In genomic region chr11:61903845-61904244, GRCh38 we compare ENCODE assay signal across 24 cellular contexts. TPM values are rescaled to one million over a fixed set of nuclear protein-coding genes. Genes with fewer than 3 reads are reported as not detected.
DNase-seq lines count a peak whose midpoint lies in the region; ATAC-seq, FAIRE-seq and TF ChIP-seq lines count a peak whose summit lies in the region.
"Had no signal": no experiment of that assay in that cellular context is flagged by ENCODE, and none has a peak within 500 bp of the region (broad histone marks: within the 10 kb centered on the region; RNA-seq: fewer than 3 reads in every experiment).

No MANE protein-coding gene starts in this region.

- DNase-seq in SK-N-SH (no peak), HepG2 (ENCODE audit: low spot score) (no peak), neuronal stem cell (ENCODE audit: low spot score) (no peak), retina (no peak), Peyer's patch (no peak), amniotic stem cell (lab: John Stamatoyannopoulos, UW) (no peak)
- DNase-seq: ACHN; DMS 273 treated with DMSO at 0.1 percent for 48 hours; DND-41; GM23248; KG1; NCI-H1105; NCI-H2029; NCI-H226; NCI-H510A treated with DMSO at 0.1 percent for 48 hours; NCI-H774; NK-92 treated with Interleukin-12 subunit alpha and Interleukin-12 subunit beta, amount 100 ng/mL, for 24 hours had no signal

- no peak overlapping the region for H2BK5ac ChIP-seq in neuronal stem cell (ENCODE audit: low read length)

- TF ChIP-seq CTCF in SK-N-SH (IDR thresholded peaks at IDR 0.05) (no peak), HEK293 (tag by site-specific recombination; IDR thresholded peaks at IDR 0.05) (no peak), HepG2 (CRISPR knock-in tag; IDR thresholded peaks at IDR 0.05) (no peak), Peyer's patch (IDR thresholded peaks at IDR 0.05) (no peak)

- ATAC-seq in SK-N-SH treated with all-trans-retinoic acid at 6 μM for 48 hours (no peak), HepG2 (no peak)
- ATAC-seq: HCT116 had no signal

- H3K4me3 ChIP-seq in SK-N-SH (ENCODE audit: low read depth in 2 of 2, low read length in 1 of 2) (no peak overlapping the region), HEK293 (ENCODE audit: low read depth, low read length) (no peak overlapping the region), HepG2 (replicated peaks in 1 of 3; ENCODE audit: insufficient read depth in 1 of 3, low read depth in 2 of 3, low read length in 3 of 3) (peak overlapping the region; percentile 48 to 81 (median 61)), neuronal stem cell (ENCODE audit: low read length in 2 of 2) (no peak overlapping the region), Peyer's patch (no peak overlapping the region)
- H3K4me3 ChIP-seq: GM12878, GM23248 had no signal

- H3K27me3 ChIP-seq in SK-N-SH (ENCODE audit: insufficient read depth) (no peaks in the 10 kb centered on the region), HepG2 (ENCODE audit: control insufficient read depth in 1 of 2, insufficient read depth in 2 of 2, low read length in 2 of 2) (no peaks in the 10 kb centered on the region), neuronal stem cell (ENCODE audit: control insufficient read depth in 3 of 3, insufficient read depth in 3 of 3, low read depth in 1 of 3, low read length in 3 of 3) (no peaks in the 10 kb centered on the region), Peyer's patch (no peaks in the 10 kb centered on the region)

- peaks cover 2% of the 10 kb centered on the region for H3K79me1 ChIP-seq in neuronal stem cell (ENCODE audit: low read depth, low read length)

- no peaks in the 10 kb centered on the region for H3F3A ChIP-seq in SK-N-SH (replicated peaks; ENCODE audit: insufficient read depth)

- peak overlapping the region; percentile 38 for H2BK15ac ChIP-seq in neuronal stem cell (ENCODE audit: low read length)

- no peaks in the 10 kb centered on the region for H3K9me2 ChIP-seq in SK-N-SH

- no peak overlapping the region for H4K91ac ChIP-seq in neuronal stem cell (ENCODE audit: low read depth, low read length, poor library complexity)

- no TSS peak for BruUV-seq in HepG2 (replicated peaks; lab: Mats Ljungman, UMichigan)

- H3K23ac ChIP-seq in neuronal stem cell (ENCODE audit: low read depth, low read length, poor library complexity) = no peak overlapping the region

- peak overlapping the region; percentile 38 for H2AK5ac ChIP-seq in neuronal stem cell (ENCODE audit: low read depth, low read length)

- FAIRE-seq in HepG2 (lab: Jason Lieb, UNC) = no peak
- FAIRE-seq: GM12878 had no signal

- H3K36me3 ChIP-seq in SK-N-SH (replicated peaks in 1 of 2; ENCODE audit: control insufficient read depth in 1 of 2, insufficient read depth in 2 of 2, low read length in 1 of 2) (peaks cover 0 to 8% of the 10 kb centered on the region in 2 experiments), HEK293 (ENCODE audit: control insufficient read depth in 2 of 2, insufficient read depth in 1 of 2, low read length in 2 of 2) (peaks cover 0 to 6% of the 10 kb centered on the region in 2 experiments; a peak in 1 of 3 replicates), HepG2 (replicated peaks in 1 of 2; ENCODE audit: control insufficient read depth in 1 of 2, insufficient read depth in 2 of 2, low read length in 2 of 2) (no peaks in the 10 kb centered on the region), neuronal stem cell (replicated peaks in 1 of 2; ENCODE audit: control insufficient read depth in 2 of 2, insufficient read depth in 2 of 2, low read length in 2 of 2) (no peaks in the 10 kb centered on the region), Peyer's patch (peaks cover 0 to 13% (median 0%) of the 10 kb centered on the region in 3 donors)

- intact Hi-C loops in HepG2 (cut with micrococcal nuclease; ENCODE audit: unreplicated experiment) = no loop called here

- no peaks in the 10 kb centered on the region for H3K9me3 ChIP-seq in SK-N-SH
- H3K9me3 ChIP-seq in HEK293 (ENCODE audit: control insufficient read depth, insufficient read depth, low read depth, low read length) = no peaks in the 10 kb centered on the region
- H3K9me3 ChIP-seq in HepG2 (ENCODE audit: low read length) = no peaks in the 10 kb centered on the region
- no peaks in the 10 kb centered on the region for H3K9me3 ChIP-seq in neuronal stem cell (replicated peaks in 1 of 2; ENCODE audit: control insufficient read depth in 2 of 2, insufficient read depth in 1 of 2, low read depth in 1 of 2, low read length in 2 of 2)
- no peaks in the 10 kb centered on the region for H3K9me3 ChIP-seq in Peyer's patch

- WGBS in SK-N-SH (ENCODE audit: low lambda C conversion rate) = 98% methylated on average over 3 of the region's 3 CpGs
- 64% methylated on average over 3 of the region's 3 CpGs for WGBS in HepG2 (ENCODE audit: low lambda C conversion rate)
- no CpG with 5 or more reads among the region's 3 CpGs for WGBS in neuronal stem cell (ENCODE audit: extremely low coverage in 2 of 2, insufficient read length in 2 of 2, insufficient replicate concordance in 1 of 2), 2 donors

- H2BK120ac ChIP-seq in neuronal stem cell (ENCODE audit: low read depth, low read length) = no peak overlapping the region

- TF ChIP-seq EP300 in SK-N-SH (IDR thresholded peaks at IDR 0.05; ENCODE audit: borderline replicate concordance in 1 of 2, low read depth in 1 of 2, low read length in 1 of 2) (no peak), HepG2 (IDR thresholded peaks at IDR 0.05; ENCODE audit: low read depth in 2 of 2, low read length in 2 of 2) (no peak), HepG2 (CRISPR knock-in tag; IDR thresholded peaks at IDR 0.05; ENCODE audit: borderline replicate concordance) (no peak)

- peak overlapping the region; percentile 13 for H3K18ac ChIP-seq in neuronal stem cell (ENCODE audit: low read length)

- TF ChIP-seq POLR2A in HepG2 (IDR thresholded peaks at IDR 0.05; ENCODE audit: insufficient read depth in 1 of 2, low read depth in 2 of 2, low read length in 2 of 2) (no peak), Peyer's patch (IDR thresholded peaks at IDR 0.05) (no peak)

- H4K20me1 ChIP-seq in SK-N-SH (ENCODE audit: insufficient read depth) (no peaks in the 10 kb centered on the region), HepG2 (ENCODE audit: insufficient read depth, low read length) (no peaks in the 10 kb centered on the region)

- peak overlapping the region; percentile 79 for H2BK12ac ChIP-seq in neuronal stem cell (ENCODE audit: low read length)

- H3K4me1 ChIP-seq in SK-N-SH (ENCODE audit: control insufficient read depth in 1 of 2, insufficient read depth in 2 of 2, low read depth in 1 of 2, low read length in 1 of 2) = no peaks in the 10 kb centered on the region
- H3K4me1 ChIP-seq in HEK293 (ENCODE audit: control insufficient read depth, insufficient read depth, low read length) = no peaks in the 10 kb centered on the region
- H3K4me1 ChIP-seq in HepG2 (ENCODE audit: insufficient read depth, low read length) = peaks cover 36% of the 10 kb centered on the region
- peaks cover 7 to 12% of the 10 kb centered on the region in 2 donors for H3K4me1 ChIP-seq in neuronal stem cell (ENCODE audit: control insufficient read depth in 2 of 2, insufficient read depth in 1 of 2, low read depth in 1 of 2, low read length in 2 of 2)
- H3K4me1 ChIP-seq in Peyer's patch = peaks cover 0 to under 1% (median 0%) of the 10 kb centered on the region in 4 donors

- H3K79me2 ChIP-seq in SK-N-SH (ENCODE audit: insufficient read depth) = no peaks in the 10 kb centered on the region
- H3K79me2 ChIP-seq in HepG2 (ENCODE audit: insufficient read depth, low read length) = no peaks in the 10 kb centered on the region

- TF ChIP-seq RAD21 in SK-N-SH (IDR thresholded peaks at IDR 0.05; ENCODE audit: low read length) (no peak), HepG2 (CRISPR knock-in tag; IDR thresholded peaks at IDR 0.05) (no peak)

- H4K8ac ChIP-seq in neuronal stem cell (ENCODE audit: low read depth, low read length) = no peak overlapping the region

- in situ Hi-C loops in HepG2 (cut with HindIII; ENCODE audit: extremely low pct_ligation_motif_present, low pct_unique_long_range_greater_than_20kb) = no loop called here

- H3K27ac ChIP-seq in SK-N-SH (ENCODE audit: low read depth in 2 of 2, low read length in 1 of 2) (no peak overlapping the region), HEK293 (ENCODE audit: extremely low read depth, low read depth, low read length) (no peak overlapping the region), HepG2 (ENCODE audit: extremely low read length, insufficient read depth, low read length) (no peak overlapping the region), neuronal stem cell (replicated peaks; ENCODE audit: low read length) (no peak overlapping the region), Peyer's patch (no peak overlapping the region)
- H3K27ac ChIP-seq: 22Rv1, GM23248 had no signal

- H2AFZ ChIP-seq in SK-N-SH (ENCODE audit: low read depth) = no peak overlapping the region
- H2AFZ ChIP-seq in HepG2 (ENCODE audit: low read length) = peak overlapping the region; percentile 81
- no peak overlapping the region for H2AFZ ChIP-seq in neuronal stem cell (ENCODE audit: low read length)
- H2AFZ ChIP-seq: GM23248 had no signal

- CTCF ChIA-PET in SK-N-SH (lab: Yijun Ruan, JAX) (interaction anchor here (0.7 to 12.1 kb wide), 9 partner anchors 11 to 204 kb away, joined by 3 to 543 read pairs (median 4); partner anchors contain the start of genes BEST1 and RAB3IL1), HEK293 (lab: Yijun Ruan, JAX) (interaction anchor here (0.6 to 16.2 kb wide), 7 partner anchors 11 to 205 kb away, joined by 3 to 329 read pairs (median 7); partner anchors contain the start of gene BEST1), HepG2 (lab: Yijun Ruan, JAX; ENCODE audit: low intra/inter-chr PET ratio, low total read pairs) (no interaction called here)

- no peak overlapping the region for H3K4me2 ChIP-seq in SK-N-SH
- peak overlapping the region; percentile 100 for H3K4me2 ChIP-seq in HepG2 (ENCODE audit: low read depth, low read length)
- H3K4me2 ChIP-seq in neuronal stem cell (ENCODE audit: insufficient read depth, low read length, poor library complexity, severe bottlenecking) = peak overlapping the region; percentile 63

- H3K4ac ChIP-seq in neuronal stem cell (ENCODE audit: low read length) = no peak overlapping the region

- H3K9ac ChIP-seq in SK-N-SH = no peak overlapping the region
- H3K9ac ChIP-seq in HepG2 (ENCODE audit: insufficient read depth, low read depth, low read length) = peak overlapping the region; percentile 67; the same call in 1 of the 2 replicates
- H3K9ac ChIP-seq in neuronal stem cell (ENCODE audit: low read depth, low read length, poor library complexity) = no peak overlapping the region
- H3K9ac ChIP-seq: GM23248 had no signal

- H3K14ac ChIP-seq in neuronal stem cell (ENCODE audit: low read length) = no peak overlapping the region

- POLR2A ChIA-PET in SK-N-SH (lab: Yijun Ruan, JAX) = no interaction called here
- POLR2A ChIA-PET in HEK293 (lab: Yijun Ruan, JAX) = interaction anchor here (1.2 kb wide), 1 partner anchor 18 kb away, joined by 3 read pairs; no protein-coding TSS in a partner anchor
- POLR2A ChIA-PET in HepG2 (lab: Yijun Ruan, JAX) = interaction anchor here (0.8 to 2.9 kb wide), 17 partner anchors 12 to 196 kb away, joined by 3 to 37 read pairs (median 5); partner anchors contain the start of genes BEST1, FADS1, FADS3 and FEN1

RNA-seq across cellular contexts. Expression of gene FADS3, which starts 12.5 kb away (rescaled TPM):
- polyA plus RNA-seq in SK-N-SH (2012; rRNA removed) (93.3 and 116 TPM in 2 replicates), HepG2 (2011; rRNA removed) (23.2 and 36.6 TPM in 2 replicates)
- 20.9 and 32.5 TPM in 2 replicates for polyA plus RNA-seq in SK-N-SH (2012; cell fraction: cytosol; rRNA removed)
- 761 and 764 TPM in 2 replicates for polyA plus RNA-seq in SK-N-SH (2012; cell fraction: nucleus; rRNA removed)
- total RNA-seq in HepG2 (2016; rRNA removed; fragmentation: Illumina TruSeq; extraction: Trizol) (4.5 and 13.4 TPM in 2 replicates), Peyer's patch (10 to 100 TPM in 3 of 4 donors, 1 to 10 TPM in 1; 9.5 to 76.7 (median 18.4) TPM)
- 8.3 and 10.6 TPM in 2 replicates for total RNA-seq in HepG2 (2016; cell fraction: cytosol; rRNA removed; fragmentation: Illumina TruSeq; extraction: Trizol; ENCODE audit: low read depth)
- 3.4 and 13.2 TPM in 2 replicates for total RNA-seq in HepG2 (2016; cell fraction: insoluble cytoplasmic fraction; rRNA removed; fragmentation: Illumina TruSeq; extraction: Trizol)
- total RNA-seq in HepG2 (2016; cell fraction: membrane; rRNA removed; fragmentation: Illumina TruSeq; extraction: Trizol) = 7.7 and 10.7 TPM in 2 replicates
- 12.9 and 21.0 TPM in 2 replicates for total RNA-seq in HepG2 (2016; cell fraction: nucleus; rRNA removed; fragmentation: Illumina TruSeq; extraction: Trizol)
- polyA plus RNA-seq in HepG2 (2011; cell fraction: cytosol; rRNA removed) = 13.7 and 17.5 TPM in 2 replicates
- 236 and 242 TPM in 2 replicates for polyA plus RNA-seq in HepG2 (2011; cell fraction: nucleus; rRNA removed)
- polyA plus RNA-seq in HepG2 (2012) = 5.1 and 11.5 TPM in 2 replicates
- 8.0 and 9.6 TPM in 2 replicates for polyA plus RNA-seq in HepG2 (2016; cell fraction: cytosol; fragmentation: Illumina TruSeq; extraction: Trizol; ENCODE audit: low read depth)
- 4.7 and 5.0 TPM in 2 replicates for polyA plus RNA-seq in HepG2 (2016; cell fraction: insoluble cytoplasmic fraction; fragmentation: Illumina TruSeq; extraction: Trizol; ENCODE audit: low read depth)
- 7.9 and 9.0 TPM in 2 replicates for polyA plus RNA-seq in HepG2 (2016; cell fraction: membrane; fragmentation: Illumina TruSeq; extraction: Trizol; ENCODE audit: low read depth)
- 36.8 and 37.1 TPM in 2 replicates for polyA plus RNA-seq in HepG2 (2016; cell fraction: nucleus; fragmentation: Illumina TruSeq; extraction: Trizol; ENCODE audit: insufficient read depth, low read depth)
- polyA minus RNA-seq in HepG2 (2011; rRNA and poly(A)+ RNA removed; ENCODE audit: low replicate concordance) = 30.7 and 67.4 TPM in 2 replicates
- 10.5 and 13.0 TPM in 2 replicates for polyA minus RNA-seq in HepG2 (2011; cell fraction: cytosol; rRNA and poly(A)+ RNA removed)
- polyA minus RNA-seq in HepG2 (2011; cell fraction: nucleus; rRNA and poly(A)+ RNA removed) = 10.9 and 15.8 TPM in 2 replicates
- polyA plus RNA-seq in neuronal stem cell (2013, experiment 1 of 2) = 25.1 TPM
- polyA plus RNA-seq in neuronal stem cell (2013, experiment 2 of 2) = 25.6 TPM

RNA-seq across cellular contexts. Expression of gene RAB3IL1, which starts 13.5 kb away (rescaled TPM):
- polyA plus RNA-seq in SK-N-SH (2012; rRNA removed) (9.8 and 10.2 TPM in 2 replicates), HepG2 (2011; rRNA removed) (2.0 and 2.2 TPM in 2 replicates)
- polyA plus RNA-seq in SK-N-SH (2012; cell fraction: cytosol; rRNA removed) = 4.8 and 7.2 TPM in 2 replicates
- 14.6 and 16.0 TPM in 2 replicates for polyA plus RNA-seq in SK-N-SH (2012; cell fraction: nucleus; rRNA removed)
- total RNA-seq in HepG2 (2016; rRNA removed; fragmentation: Illumina TruSeq; extraction: Trizol) (1.2 and 1.3 TPM in 2 replicates), Peyer's patch (10 to 100 TPM in 1 of 4 donors, 1 to 10 TPM in 3; 1.1 to 28.1 (median 5.7) TPM)
- 0.61 and 2.5 TPM in 2 replicates for total RNA-seq in HepG2 (2016; cell fraction: cytosol; rRNA removed; fragmentation: Illumina TruSeq; extraction: Trizol; ENCODE audit: low read depth)
- 1.2 and 1.4 TPM in 2 replicates for total RNA-seq in HepG2 (2016; cell fraction: insoluble cytoplasmic fraction; rRNA removed; fragmentation: Illumina TruSeq; extraction: Trizol)
- 1.2 and 1.4 TPM in 2 replicates for total RNA-seq in HepG2 (2016; cell fraction: membrane; rRNA removed; fragmentation: Illumina TruSeq; extraction: Trizol)
- total RNA-seq in HepG2 (2016; cell fraction: nucleus; rRNA removed; fragmentation: Illumina TruSeq; extraction: Trizol) = 0.72 and 0.84 TPM in 2 replicates
- 1.3 and 3.0 TPM in 2 replicates for polyA plus RNA-seq in HepG2 (2011; cell fraction: cytosol; rRNA removed)
- polyA plus RNA-seq in HepG2 (2011; cell fraction: nucleus; rRNA removed) = 2.5 and 3.7 TPM in 2 replicates
- polyA plus RNA-seq in HepG2 (2012) = 1.4 and 2.3 TPM in 2 replicates
- polyA plus RNA-seq in HepG2 (2016; cell fraction: cytosol; fragmentation: Illumina TruSeq; extraction: Trizol; ENCODE audit: low read depth) = 1.5 and 1.7 TPM in 2 replicates
- polyA plus RNA-seq in HepG2 (2016; cell fraction: insoluble cytoplasmic fraction; fragmentation: Illumina TruSeq; extraction: Trizol; ENCODE audit: low read depth) = 1.9 and 2.5 TPM in 2 replicates
- 1.9 and 2.3 TPM in 2 replicates for polyA plus RNA-seq in HepG2 (2016; cell fraction: membrane; fragmentation: Illumina TruSeq; extraction: Trizol; ENCODE audit: low read depth)
- 2.9 and 6.6 TPM in 2 replicates for polyA plus RNA-seq in HepG2 (2016; cell fraction: nucleus; fragmentation: Illumina TruSeq; extraction: Trizol; ENCODE audit: insufficient read depth, low read depth)
- polyA minus RNA-seq in HepG2 (2011; rRNA and poly(A)+ RNA removed; ENCODE audit: low replicate concordance) = 2.6 and 7.7 TPM in 2 replicates
- polyA minus RNA-seq in HepG2 (2011; cell fraction: cytosol; rRNA and poly(A)+ RNA removed) = 2.8 and 11.9 TPM in 2 replicates
- 1.1 and 1.3 TPM in 2 replicates for polyA minus RNA-seq in HepG2 (2011; cell fraction: nucleus; rRNA and poly(A)+ RNA removed)
- 2.4 TPM for polyA plus RNA-seq in neuronal stem cell (2013, experiment 1 of 2)
- 3.5 TPM for polyA plus RNA-seq in neuronal stem cell (2013, experiment 2 of 2)
- total RNA-seq: GM12878 had no signal
- polyA plus RNA-seq: CD14-positive monocyte had no signal

RNA-seq across cellular contexts. Expression of gene BEST1, which starts 46.3 kb away (rescaled TPM):
- polyA plus RNA-seq in SK-N-SH (2012; rRNA removed) (0.30 and 0.47 TPM in 2 replicates), HepG2 (2011; rRNA removed) (0.65 and 2.3 TPM in 2 replicates)
- 0.12 and 0.13 TPM in 2 replicates for polyA plus RNA-seq in SK-N-SH (2012; cell fraction: cytosol; rRNA removed)
- polyA plus RNA-seq in SK-N-SH (2012; cell fraction: nucleus; rRNA removed) = 2.0 and 2.8 TPM in 2 replicates
- total RNA-seq in HepG2 (2016; rRNA removed; fragmentation: Illumina TruSeq; extraction: Trizol) (0.09 TPM in 1 of 2 replicates, not detected in the other), Peyer's patch (1 to 10 TPM in 3 of 4 donors, under 1 TPM in 1; 0.47 to 4.1 (median 2.3) TPM)
- total RNA-seq in HepG2 (2016; cell fraction: cytosol; rRNA removed; fragmentation: Illumina TruSeq; extraction: Trizol; ENCODE audit: low read depth) = 0.09 and 0.10 TPM in 2 replicates
- total RNA-seq in HepG2 (2016; cell fraction: insoluble cytoplasmic fraction; rRNA removed; fragmentation: Illumina TruSeq; extraction: Trizol) = 0.09 TPM in 1 of 2 replicates, not detected in the other
- total RNA-seq in HepG2 (2016; cell fraction: membrane; rRNA removed; fragmentation: Illumina TruSeq; extraction: Trizol) = 0.06 and 0.07 TPM in 2 replicates
- 0.13 and 0.16 TPM in 2 replicates for total RNA-seq in HepG2 (2016; cell fraction: nucleus; rRNA removed; fragmentation: Illumina TruSeq; extraction: Trizol)
- polyA plus RNA-seq in HepG2 (2011; cell fraction: cytosol; rRNA removed) = 0.24 and 0.96 TPM in 2 replicates
- 2.9 and 8.0 TPM in 2 replicates for polyA plus RNA-seq in HepG2 (2011; cell fraction: nucleus; rRNA removed)
- 1.1 and 1.9 TPM in 2 replicates for polyA plus RNA-seq in HepG2 (2012)
- polyA plus RNA-seq in HepG2 (2016; cell fraction: cytosol; fragmentation: Illumina TruSeq; extraction: Trizol; ENCODE audit: low read depth) = 1.3 and 1.4 TPM in 2 replicates
- polyA plus RNA-seq in HepG2 (2016; cell fraction: insoluble cytoplasmic fraction; fragmentation: Illumina TruSeq; extraction: Trizol; ENCODE audit: low read depth) = 0.07 TPM in 1 of 2 replicates, not detected in the other
- polyA plus RNA-seq in HepG2 (2016; cell fraction: membrane; fragmentation: Illumina TruSeq; extraction: Trizol; ENCODE audit: low read depth) = 0.37 and 0.43 TPM in 2 replicates
- not detected in 2 replicates for polyA plus RNA-seq in HepG2 (2016; cell fraction: nucleus; fragmentation: Illumina TruSeq; extraction: Trizol; ENCODE audit: insufficient read depth, low read depth)
- 0.28 and 1.6 TPM in 2 replicates for polyA minus RNA-seq in HepG2 (2011; rRNA and poly(A)+ RNA removed; ENCODE audit: low replicate concordance)
- 0.44 and 0.79 TPM in 2 replicates for polyA minus RNA-seq in HepG2 (2011; cell fraction: cytosol; rRNA and poly(A)+ RNA removed)
- polyA minus RNA-seq in HepG2 (2011; cell fraction: nucleus; rRNA and poly(A)+ RNA removed) = 1.7 and 6.0 TPM in 2 replicates
- polyA plus RNA-seq in neuronal stem cell (2013, experiment 1 of 2) = 0.11 TPM
- polyA plus RNA-seq in neuronal stem cell (2013, experiment 2 of 2) = 0.10 TPM
- total RNA-seq: HT1080 had no signal

Comparison
In these comparisons a context has a peak if more than half of its experiments do, and no peak if none do; other contexts are left out.
1. H3K4me3 ChIP-seq: peak in HepG2 (3 of 3); none in SK-N-SH (0 of 2), HEK293 (single experiment), neuronal stem cell (0 of 2) and Peyer's patch (0 of 4).